ENCODE assay signal across 2 cellular contexts in the genomic region with DNA sequence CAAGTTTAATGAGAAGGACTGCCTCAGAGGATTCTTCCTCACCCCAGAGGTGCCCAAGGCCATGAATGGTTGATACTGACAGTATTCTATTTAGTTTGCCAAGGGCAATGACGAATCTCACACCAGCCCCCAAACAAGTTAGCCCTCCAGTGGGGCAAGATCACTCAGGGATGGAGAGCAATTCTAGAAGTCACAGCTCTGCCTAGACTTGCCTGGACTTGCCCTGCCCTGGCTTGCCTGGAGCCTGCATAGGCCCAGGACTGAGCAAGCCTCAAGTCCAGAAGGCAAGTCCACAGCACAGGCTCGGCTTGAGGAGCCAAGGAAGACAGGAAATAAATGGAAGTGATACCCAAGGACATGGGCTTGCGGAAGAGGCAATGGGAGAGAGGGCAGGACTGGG.
TF ChIP-seq lines count a peak whose summit lies in the region.

No MANE protein-coding gene starts in this region.

TF ChIP-seq in IMR-90, 13 proteins besides CTCF, POLR2A, EP300 and RAD21:
- TF ChIP-seq MAZ (IDR thresholded peaks at IDR 0.05; ENCODE audit: borderline replicate concordance, low read depth, low read length) (no peak), MAFK (IDR thresholded peaks at IDR 0.05; ENCODE audit: low read depth, low read length) (no peak), RCOR1 (IDR thresholded peaks at IDR 0.05; ENCODE audit: insufficient replicate concordance, low read length) (no peak), MXI1 (IDR thresholded peaks at IDR 0.05; ENCODE audit: borderline replicate concordance, low read depth, low read length) (no peak), SMC3 (IDR thresholded peaks at IDR 0.05; ENCODE audit: low read depth, low read length) (no peak)
- TF ChIP-seq, protein P1, sequence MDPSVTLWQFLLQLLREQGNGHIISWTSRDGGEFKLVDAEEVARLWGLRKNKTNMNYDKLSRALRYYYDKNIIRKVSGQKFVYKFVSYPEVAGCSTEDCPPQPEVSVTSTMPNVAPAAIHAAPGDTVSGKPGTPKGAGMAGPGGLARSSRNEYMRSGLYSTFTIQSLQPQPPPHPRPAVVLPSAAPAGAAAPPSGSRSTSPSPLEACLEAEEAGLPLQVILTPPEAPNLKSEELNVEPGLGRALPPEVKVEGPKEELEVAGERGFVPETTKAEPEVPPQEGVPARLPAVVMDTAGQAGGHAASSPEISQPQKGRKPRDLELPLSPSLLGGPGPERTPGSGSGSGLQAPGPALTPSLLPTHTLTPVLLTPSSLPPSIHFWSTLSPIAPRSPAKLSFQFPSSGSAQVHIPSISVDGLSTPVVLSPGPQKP (IDR thresholded peaks at IDR 0.05; ENCODE audit: borderline replicate concordance, low read depth, low read length) = no peak
TF ChIP-seq in IMR-90: peak in this region for 0.

TF ChIP-seq in SK-N-SH treated with all-trans-retinoic acid at 6 μM for 48 hours, 23 proteins besides CTCF, POLR2A, EP300 and RAD21:
- TF ChIP-seq ISL1 (CRISPR knock-in tag; IDR thresholded peaks at IDR 0.05) = no peak
- no peak for TF ChIP-seq ZNF8 (CRISPR knock-in tag; IDR thresholded peaks at IDR 0.05)
- TF ChIP-seq, protein P2, sequence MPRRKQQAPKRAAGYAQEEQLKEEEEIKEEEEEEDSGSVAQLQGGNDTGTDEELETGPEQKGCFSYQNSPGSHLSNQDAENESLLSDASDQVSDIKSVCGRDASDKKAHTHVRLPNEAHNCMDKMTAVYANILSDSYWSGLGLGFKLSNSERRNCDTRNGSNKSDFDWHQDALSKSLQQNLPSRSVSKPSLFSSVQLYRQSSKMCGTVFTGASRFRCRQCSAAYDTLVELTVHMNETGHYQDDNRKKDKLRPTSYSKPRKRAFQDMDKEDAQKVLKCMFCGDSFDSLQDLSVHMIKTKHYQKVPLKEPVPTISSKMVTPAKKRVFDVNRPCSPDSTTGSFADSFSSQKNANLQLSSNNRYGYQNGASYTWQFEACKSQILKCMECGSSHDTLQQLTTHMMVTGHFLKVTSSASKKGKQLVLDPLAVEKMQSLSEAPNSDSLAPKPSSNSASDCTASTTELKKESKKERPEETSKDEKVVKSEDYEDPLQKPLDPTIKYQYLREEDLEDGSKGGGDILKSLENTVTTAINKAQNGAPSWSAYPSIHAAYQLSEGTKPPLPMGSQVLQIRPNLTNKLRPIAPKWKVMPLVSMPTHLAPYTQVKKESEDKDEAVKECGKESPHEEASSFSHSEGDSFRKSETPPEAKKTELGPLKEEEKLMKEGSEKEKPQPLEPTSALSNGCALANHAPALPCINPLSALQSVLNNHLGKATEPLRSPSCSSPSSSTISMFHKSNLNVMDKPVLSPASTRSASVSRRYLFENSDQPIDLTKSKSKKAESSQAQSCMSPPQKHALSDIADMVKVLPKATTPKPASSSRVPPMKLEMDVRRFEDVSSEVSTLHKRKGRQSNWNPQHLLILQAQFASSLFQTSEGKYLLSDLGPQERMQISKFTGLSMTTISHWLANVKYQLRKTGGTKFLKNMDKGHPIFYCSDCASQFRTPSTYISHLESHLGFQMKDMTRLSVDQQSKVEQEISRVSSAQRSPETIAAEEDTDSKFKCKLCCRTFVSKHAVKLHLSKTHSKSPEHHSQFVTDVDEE (CRISPR knock-in tag; IDR thresholded peaks at IDR 0.05) = no peak
TF ChIP-seq in SK-N-SH treated with all-trans-retinoic acid at 6 μM for 48 hours: peak in this region for 0.
